In the genomic region with DNA sequence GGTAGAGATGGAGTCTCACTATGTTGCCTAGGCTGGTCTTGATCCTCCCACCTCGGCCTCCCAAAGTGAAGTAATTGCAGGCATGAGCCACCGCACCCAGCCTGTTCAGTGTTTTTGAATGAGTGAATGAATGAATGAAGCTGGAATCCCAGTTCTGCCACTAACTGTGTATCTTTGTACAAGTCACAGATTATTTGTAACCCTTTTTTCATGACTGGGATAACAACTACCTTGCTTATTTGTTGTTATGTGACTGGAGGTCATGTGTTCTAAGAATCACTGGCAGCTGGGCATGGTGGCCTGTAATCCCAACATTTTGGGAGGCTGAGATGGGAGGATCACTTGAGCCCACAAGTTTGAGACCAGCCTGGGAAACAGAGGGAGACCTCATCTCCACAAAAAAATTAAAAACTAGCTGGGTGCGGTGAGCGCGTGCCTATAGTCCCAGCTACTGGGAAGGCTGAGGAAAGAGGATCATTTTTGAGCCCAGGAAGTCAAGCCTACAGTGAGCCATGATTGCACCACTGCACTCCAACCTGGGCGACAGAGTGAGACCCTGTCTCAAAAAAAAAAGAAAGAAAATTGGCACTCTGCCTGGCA, we compare ENCODE assay signal across 25 cellular contexts.
"Had no signal": no experiment of that assay in that cellular context is flagged by ENCODE, and none has a peak within 500 bp of the region (broad histone marks: within the 10 kb centered on the region; RNA-seq: fewer than 3 reads in every experiment).

No MANE protein-coding gene starts in this region.

- H3K4me2 ChIP-seq: hepatocyte had no signal

- H3K9me3 Mint-ChIP-seq: activated naive CD4-positive, alpha-beta T cell treated with anti-CD3 and anti-CD28 coated beads, Interleukin-2, amount 10 ng/mL, durations not matched to agents 7 days and 5 days; activated naive CD8-positive, alpha-beta T cell treated with anti-CD3 and anti-CD28 coated beads, Interleukin-2, amount 10 ng/mL, durations not matched to agents 7 days and 5 days; activated T-cell treated with anti-CD3 and anti-CD28 coated beads, Interleukin-2, amount 50 U/mL, for 24 hours; effector memory CD8-positive, alpha-beta T cell; mesothelial cell of epicardium; naive thymus-derived CD8-positive, alpha-beta T cell; stimulated activated naive B cell treated with anti-CD40 and anti-IgM and Interleukin-4, amounts not matched to agents 10 μg/mL and 1 μg/mL and 100 μg/mL, for 72 hours; T-helper 2 cell treated with Interferon-gamma antibody and Interleukin-4, amounts not matched to agents 5 μg/mL and 100 μg/mL, for 36 hours had no signal

- DNase-seq: activated CD4-positive, alpha-beta T cell treated with anti-CD3 and anti-CD28 coated beads for 36 hours; activated CD4-positive, alpha-beta T cell treated with anti-CD3 and anti-CD28 coated beads, Interleukin-2, amount 50 U/mL, for 48 hours; activated CD4-positive, CD25-positive, alpha-beta regulatory T cell; activated CD8-positive, alpha-beta memory T cell treated with anti-CD3 and anti-CD28 coated beads for 24 hours; activated CD8-positive, alpha-beta memory T cell treated with anti-CD3 and anti-CD28 coated beads, Interleukin-2, amount 50 U/mL, for 48 hours; activated gamma-delta T cell; activated naive CD4-positive, alpha-beta T cell treated with anti-CD3 and anti-CD28 coated beads, Interleukin-2, amount 10 ng/mL, durations not matched to agents 7 days and 5 days; activated naive CD8-positive, alpha-beta T cell treated with anti-CD3 and anti-CD28 coated beads, Interleukin-2, amount 10 ng/mL, durations not matched to agents 7 days and 5 days; activated T-cell treated with anti-CD3 and anti-CD28 coated beads, Interleukin-2, amount 50 U/mL, for 24 hours; cortex of kidney; islet precursor cell; right cardiac atrium; stimulated activated CD4-positive, alpha-beta T cell treated with anti-CD3 and anti-CD28 coated beads, Interleukin-15, amount 100 ng/mL, for 24 hours; stimulated activated CD4-positive, alpha-beta T cell treated with anti-CD3 and anti-CD28 coated beads, Interleukin-2, amount 100 ng/mL, for 24 hours; stimulated activated naive B cell treated with anti-CD40 and anti-IgM and Interleukin-4, amounts not matched to agents 10 μg/mL and 1 μg/mL and 100 μg/mL, for 72 hours; stomach; thyroid gland; upper lobe of right lung had no signal

- H3K4me1 ChIP-seq: ascending aorta, gastroesophageal sphincter, thyroid gland had no signal

- H3K27ac Mint-ChIP-seq: activated CD4-positive, alpha-beta T cell treated with anti-CD3 and anti-CD28 coated beads for 36 hours; activated naive CD4-positive, alpha-beta T cell treated with anti-CD3 and anti-CD28 coated beads, Interleukin-2, amount 10 ng/mL, durations not matched to agents 7 days and 5 days; activated naive CD8-positive, alpha-beta T cell treated with anti-CD3 and anti-CD28 coated beads, Interleukin-2, amount 10 ng/mL, durations not matched to agents 7 days and 5 days; activated T-cell treated with anti-CD3 and anti-CD28 coated beads, Interleukin-2, amount 50 U/mL, for 24 hours; effector memory CD8-positive, alpha-beta T cell; mesothelial cell of epicardium; stimulated activated naive B cell treated with anti-CD40 and anti-IgM and Interleukin-4, amounts not matched to agents 10 μg/mL and 1 μg/mL and 100 μg/mL, for 72 hours; T-helper 2 cell treated with Interferon-gamma antibody and Interleukin-4, amounts not matched to agents 5 μg/mL and 100 μg/mL, for 36 hours had no signal

- H3K27ac ChIP-seq: ascending aorta, gastroesophageal sphincter, hepatocyte, stomach, thyroid gland, upper lobe of right lung had no signal

- H3K27me3 ChIP-seq: ascending aorta, gastroesophageal sphincter, hepatocyte, stomach, thyroid gland, upper lobe of right lung had no signal

- H3K36me3 ChIP-seq: ascending aorta, gastroesophageal sphincter, stomach, thyroid gland, upper lobe of right lung had no signal

- H3K27me3 Mint-ChIP-seq: activated CD4-positive, alpha-beta T cell treated with anti-CD3 and anti-CD28 coated beads for 36 hours; activated naive CD8-positive, alpha-beta T cell treated with anti-CD3 and anti-CD28 coated beads, Interleukin-2, amount 10 ng/mL, durations not matched to agents 7 days and 5 days; activated T-cell treated with anti-CD3 and anti-CD28 coated beads, Interleukin-2, amount 50 U/mL, for 24 hours; effector memory CD8-positive, alpha-beta T cell; stimulated activated naive B cell treated with anti-CD40 and anti-IgM and Interleukin-4, amounts not matched to agents 10 μg/mL and 1 μg/mL and 100 μg/mL, for 72 hours had no signal

- H3K4me3 ChIP-seq: ascending aorta, gastroesophageal sphincter, hepatocyte, stomach, thyroid gland, upper lobe of right lung had no signal

- H3K9me3 ChIP-seq: ascending aorta, gastroesophageal sphincter, stomach, thyroid gland, upper lobe of right lung had no signal

- H3K36me3 Mint-ChIP-seq: activated naive CD4-positive, alpha-beta T cell treated with anti-CD3 and anti-CD28 coated beads, Interleukin-2, amount 10 ng/mL, durations not matched to agents 7 days and 5 days; activated naive CD8-positive, alpha-beta T cell treated with anti-CD3 and anti-CD28 coated beads, Interleukin-2, amount 10 ng/mL, durations not matched to agents 7 days and 5 days; mesothelial cell of epicardium; naive thymus-derived CD8-positive, alpha-beta T cell; stimulated activated naive B cell treated with anti-CD40 and anti-IgM and Interleukin-4, amounts not matched to agents 10 μg/mL and 1 μg/mL and 100 μg/mL, for 72 hours had no signal

- H2AFZ ChIP-seq: hepatocyte had no signal

- H3K79me2 ChIP-seq: hepatocyte had no signal

- H3K4me3 Mint-ChIP-seq: activated CD4-positive, alpha-beta T cell treated with anti-CD3 and anti-CD28 coated beads for 36 hours; activated naive CD4-positive, alpha-beta T cell treated with anti-CD3 and anti-CD28 coated beads, Interleukin-2, amount 10 ng/mL, durations not matched to agents 7 days and 5 days; activated naive CD8-positive, alpha-beta T cell treated with anti-CD3 and anti-CD28 coated beads, Interleukin-2, amount 10 ng/mL, durations not matched to agents 7 days and 5 days; activated T-cell treated with anti-CD3 and anti-CD28 coated beads, Interleukin-2, amount 50 U/mL, for 24 hours; effector memory CD8-positive, alpha-beta T cell; mesothelial cell of epicardium; naive thymus-derived CD8-positive, alpha-beta T cell; stimulated activated naive B cell treated with anti-CD40 and anti-IgM and Interleukin-4, amounts not matched to agents 10 μg/mL and 1 μg/mL and 100 μg/mL, for 72 hours; T-helper 2 cell treated with Interferon-gamma antibody and Interleukin-4, amounts not matched to agents 5 μg/mL and 100 μg/mL, for 36 hours had no signal
